Comparison of ENCODE assay signal across 1 cellular context in the genomic region with DNA sequence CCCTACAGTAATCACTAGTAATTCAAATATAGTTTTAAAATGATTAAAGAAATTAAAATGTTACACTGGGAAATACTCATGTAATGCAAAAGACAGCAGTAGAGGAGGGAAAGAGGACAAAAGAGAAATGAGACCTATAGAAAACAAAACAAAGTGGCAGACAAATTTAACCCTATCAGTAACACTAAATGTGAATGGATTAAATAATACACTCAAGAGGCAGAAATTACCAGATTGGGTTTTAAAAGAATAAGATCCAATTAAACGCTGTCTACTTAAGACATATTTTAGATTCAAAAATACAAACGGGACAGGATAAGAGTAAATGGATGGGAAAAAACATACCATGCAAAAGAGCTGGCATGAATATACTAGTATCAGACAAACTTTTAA.
TF ChIP-seq lines count a peak whose summit lies in the region.

No MANE protein-coding gene starts in this region.

TF ChIP-seq in HepG2, 621 proteins besides CTCF, POLR2A, EP300 and RAD21 (continued from another document):
- TF ChIP-seq, protein P1, sequence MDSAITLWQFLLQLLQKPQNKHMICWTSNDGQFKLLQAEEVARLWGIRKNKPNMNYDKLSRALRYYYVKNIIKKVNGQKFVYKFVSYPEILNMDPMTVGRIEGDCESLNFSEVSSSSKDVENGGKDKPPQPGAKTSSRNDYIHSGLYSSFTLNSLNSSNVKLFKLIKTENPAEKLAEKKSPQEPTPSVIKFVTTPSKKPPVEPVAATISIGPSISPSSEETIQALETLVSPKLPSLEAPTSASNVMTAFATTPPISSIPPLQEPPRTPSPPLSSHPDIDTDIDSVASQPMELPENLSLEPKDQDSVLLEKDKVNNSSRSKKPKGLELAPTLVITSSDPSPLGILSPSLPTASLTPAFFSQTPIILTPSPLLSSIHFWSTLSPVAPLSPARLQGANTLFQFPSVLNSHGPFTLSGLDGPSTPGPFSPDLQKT (CRISPR knock-in tag; IDR thresholded peaks at IDR 0.05; ENCODE audit: borderline replicate concordance): no peak
- TF ChIP-seq MED1 (CRISPR knock-in tag; IDR thresholded peaks at IDR 0.05) (no peak), ELF3 (CRISPR knock-in tag; IDR thresholded peaks at IDR 0.05) (no peak), TMF1 (CRISPR knock-in tag; IDR thresholded peaks at IDR 0.05; ENCODE audit: low read depth) (no peak), MED8 (CRISPR knock-in tag; IDR thresholded peaks at IDR 0.05; ENCODE audit: insufficient replicate concordance) (no peak), AHR (CRISPR knock-in tag; IDR thresholded peaks at IDR 0.05) (no peak)
TF ChIP-seq in HepG2: peak in this region for 0.
